Comparison of ENCODE assay signal across 8 cellular contexts in genomic region chr22:50473855-50474671, GRCh38. TPM values are rescaled to one million over a fixed set of nuclear protein-coding genes. Genes with fewer than 3 reads are reported as not detected.
DNase-seq lines count a peak whose midpoint lies in the region; ATAC-seq and TF ChIP-seq lines count a peak whose summit lies in the region.

No MANE protein-coding gene starts in this region.

- peak overlapping the region; percentile 73 to 87 for H3K9ac ChIP-seq in duodenal mucosa (ENCODE audit: low read depth in 1 of 2, low read length in 2 of 2)

- H3K9me3 ChIP-seq in SJSA1 (replicated peaks) (no peaks in the 10 kb centered on the region), duodenal mucosa (ENCODE audit: control insufficient read depth in 1 of 2, low read length in 2 of 2) (no peaks in the 10 kb centered on the region), mucosa of descending colon (no peaks in the 10 kb centered on the region), tibial artery (no peaks in the 10 kb centered on the region)

- peak; percentile 32 for ATAC-seq in mucosa of descending colon

- H3K36me3 ChIP-seq in SJSA1 (peaks cover 33% of the 10 kb centered on the region), duodenal mucosa (ENCODE audit: control insufficient read depth in 1 of 2, insufficient read depth in 2 of 2, low read length in 2 of 2) (no peaks in the 10 kb centered on the region), mucosa of descending colon (ENCODE audit: low read depth) (no peaks in the 10 kb centered on the region), tibial artery (no peaks in the 10 kb centered on the region)

- DNase-seq in NCI-H1694 (lab: John Stamatoyannopoulos, UW) (peak; percentile 12), NCI-H1694 treated with DMSO at 0.1 percent for 48 hours (lab: John Stamatoyannopoulos, UW) (no peak), SJSA1 (ENCODE audit: low read depth in 1 of 2, low spot score in 2 of 2) (peak; percentile 56 to 66), mucosa of descending colon (peak; percentile 44 to 71 (median 70)), tibial artery (no peak), DMS114 treated with DMSO at 0.1 percent for 48 hours (lab: John Stamatoyannopoulos, UW; ENCODE audit: unreplicated experiment) (no peak), COR-L47 (lab: John Stamatoyannopoulos, UW) (no peak)

- H3K4me1 ChIP-seq in SJSA1 (replicated peaks) (peaks cover 34% of the 10 kb centered on the region), duodenal mucosa (ENCODE audit: control insufficient read depth in 1 of 2, insufficient read depth in 2 of 2, low read length in 2 of 2) (peaks cover 50 to 54% of the 10 kb centered on the region in 2 donors), mucosa of descending colon (ENCODE audit: low read depth) (peaks cover 52% of the 10 kb centered on the region), tibial artery (peaks cover 5 to 59% (median 47%) of the 10 kb centered on the region in 4 donors)

- H3K4me3 ChIP-seq in SJSA1 (peak overlapping the region; percentile 94), duodenal mucosa (ENCODE audit: low read depth in 1 of 2, low read length in 2 of 2) (peak overlapping the region; percentile 79 to 83), mucosa of descending colon (peak overlapping the region; percentile 95), tibial artery (peak overlapping the region; percentile 76 to 93)

- H3K27ac ChIP-seq in SJSA1 (peak overlapping the region; percentile 42), duodenal mucosa (ENCODE audit: low read depth, low read length) (peak overlapping the region; percentile 10), tibial artery (peak overlapping the region; percentile 64 to 84)

- intact Hi-C loops in mucosa of descending colon (cut with DNase I, micrococcal nuclease) = no loop called here
- intact Hi-C loops in tibial artery (cut with DNase I; ENCODE audit: low total_unique reads) = no loop called here

- H3K27me3 ChIP-seq in SJSA1 (replicated peaks) (peaks cover 3% of the 10 kb centered on the region; the same call in 1 of the 2 replicates), duodenal mucosa (ENCODE audit: control insufficient read depth in 1 of 2, insufficient read depth in 2 of 2, low read length in 2 of 2) (no peaks in the 10 kb centered on the region), tibial artery (peaks cover 0 to 6% of the 10 kb centered on the region in 2 donors)

- no peak for TF ChIP-seq CTCF in mucosa of descending colon (IDR thresholded peaks at IDR 0.05)
- TF ChIP-seq CTCF in tibial artery (IDR thresholded peaks at IDR 0.05) = no peak

RNA-seq across cellular contexts. Expression of gene SBF1, which starts 0.8 kb away (rescaled TPM):
- 77.0 and 87.9 TPM in 2 replicates for total RNA-seq in SJSA1 (2014; rRNA removed; shearing (Covaris generic))
- 10 to 100 TPM; 76.1 to 91.9 (median 84.3) TPM for total RNA-seq in mucosa of descending colon

RNA-seq across cellular contexts. Expression of gene ADM2, which starts 7.3 kb away (rescaled TPM):
- 0.05 TPM in 1 of 2 replicates, not detected in the other for total RNA-seq in SJSA1 (2014; rRNA removed; shearing (Covaris generic))
- 1 to 10 TPM in 2 of 3 donors, under 1 TPM in 1; 0.95 to 3.9 (median 1.4) TPM for total RNA-seq in mucosa of descending colon

RNA-seq across cellular contexts. Expression of gene MIOX, which starts 12.6 kb away (rescaled TPM):
- not detected in 2 replicates for total RNA-seq in SJSA1 (2014; rRNA removed; shearing (Covaris generic))
- total RNA-seq in mucosa of descending colon = not detected

RNA-seq across cellular contexts. Expression of gene LMF2, which starts 33.4 kb away (rescaled TPM):
- total RNA-seq in SJSA1 (2014; rRNA removed; shearing (Covaris generic)) = 34.7 and 53.5 TPM in 2 replicates
- 10 to 100 TPM; 57.8 to 66.4 (median 60.7) TPM for total RNA-seq in mucosa of descending colon

RNA-seq across cellular contexts. Expression of gene NCAPH2, which starts 34.0 kb away (rescaled TPM):
- total RNA-seq in SJSA1 (2014; rRNA removed; shearing (Covaris generic)) = 106 and 113 TPM in 2 replicates
- 10 to 100 TPM; 32.1 to 41.2 (median 34.0) TPM for total RNA-seq in mucosa of descending colon

Comparison
In these comparisons a context has a peak if more than half of its experiments do, and no peak if none do; other contexts are left out.
1. DNase-seq: peak in NCI-H1694 (single experiment), SJSA1 (2 of 2) and mucosa of descending colon (3 of 3); none in NCI-H1694 treated with DMSO at 0.1 percent for 48 hours (single experiment), tibial artery (0 of 2), DMS114 treated with DMSO at 0.1 percent for 48 hours (single experiment) and COR-L47 (single experiment).
2. H3K27ac ChIP-seq: peak in every context shown above with its lines; median percentile 74 in tibial artery; 42 in SJSA1; 10 in duodenal mucosa.
3. Peak in every context shown above with its lines, with median percentiles within 50 percentile points of each other: H3K4me3 ChIP-seq.